In genomic region chr12:49741882-49742620, GRCh38 we compare ENCODE assay signal across 1 cellular context.
TF ChIP-seq lines count a peak whose summit lies in the region.

No MANE protein-coding gene starts in this region.

TF ChIP-seq in HepG2, 621 proteins besides CTCF, POLR2A, EP300 and RAD21 (continued from another document):
- TF ChIP-seq CHD2 (IDR thresholded peaks at IDR 0.05; ENCODE audit: low read depth, low read length) = no peak
- TF ChIP-seq ZNF672 (CRISPR knock-in tag; IDR thresholded peaks at IDR 0.05) = no peak
- no peak for TF ChIP-seq SRSF9 (IDR thresholded peaks at IDR 0.05; ENCODE audit: borderline replicate concordance, insufficient read depth, low read depth, low read length, poor library complexity, severe bottlenecking)
- TF ChIP-seq TCF7L2 (IDR thresholded peaks at IDR 0.05; ENCODE audit: low read depth, low read length) = no peak
- TF ChIP-seq BCL3 (CRISPR knock-in tag; IDR thresholded peaks at IDR 0.05) = 0 out of 2 replicates have a peak, but pooled peaks have one; percentile 18
- TF ChIP-seq MXD3 (CRISPR knock-in tag; IDR thresholded peaks at IDR 0.05) = no peak
- TF ChIP-seq ZC3H13 (CRISPR knock-in tag; IDR thresholded peaks at IDR 0.05) = no peak
- TF ChIP-seq ZNF138 (CRISPR knock-in tag; IDR thresholded peaks at IDR 0.05; ENCODE audit: low read depth) = no peak
- no peak for TF ChIP-seq ZFAT (CRISPR knock-in tag; conservative IDR thresholded peaks at IDR 0.05)
- TF ChIP-seq SOX6 (IDR thresholded peaks at IDR 0.05) = no peak
- peak; percentile 56; the same call in 1 of the 2 replicates for TF ChIP-seq SOX6 (CRISPR knock-in tag; IDR thresholded peaks at IDR 0.05)
- TF ChIP-seq ZNF562 (CRISPR knock-in tag; IDR thresholded peaks at IDR 0.05; ENCODE audit: borderline replicate concordance) = no peak
- no peak for TF ChIP-seq MAZ (IDR thresholded peaks at IDR 0.05; ENCODE audit: borderline replicate concordance, low read depth, low read length)
- TF ChIP-seq MAZ (CRISPR knock-in tag; IDR thresholded peaks at IDR 0.05; ENCODE audit: low read depth) = no peak
- no peak for TF ChIP-seq SOX13 (IDR thresholded peaks at IDR 0.05)
- TF ChIP-seq SOX13 (CRISPR knock-in tag; conservative IDR thresholded peaks at IDR 0.05 in 1 of 2, IDR thresholded peaks at IDR 0.05 in 1 of 2) = peak in 1 of 2 experiments; percentile 42; a peak in 2 of 4 replicates
- no peak for TF ChIP-seq SNAPC4 (CRISPR knock-in tag; IDR thresholded peaks at IDR 0.05)
- no peak; the same call in 1 of the 2 replicates for TF ChIP-seq HOXA3 (CRISPR knock-in tag; IDR thresholded peaks at IDR 0.05)
- no peak for TF ChIP-seq LBX2 (CRISPR knock-in tag; IDR thresholded peaks at IDR 0.05; ENCODE audit: borderline replicate concordance)
- TF ChIP-seq PTBP1 (IDR thresholded peaks at IDR 0.05; ENCODE audit: low read depth, low read length, poor library complexity, severe bottlenecking) = peak; percentile 78
- no peak; the same call in 1 of the 2 replicates for TF ChIP-seq HNF4G (IDR thresholded peaks at IDR 0.05; ENCODE audit: borderline replicate concordance, low read depth, low read length)
- TF ChIP-seq HNF4G (CRISPR knock-in tag; IDR thresholded peaks at IDR 0.05; ENCODE audit: borderline replicate concordance, low read depth) = no peak
- TF ChIP-seq ATF5 (CRISPR knock-in tag; IDR thresholded peaks at IDR 0.05; ENCODE audit: low read depth) = no peak
- TF ChIP-seq SPEN (CRISPR knock-in tag; IDR thresholded peaks at IDR 0.05; ENCODE audit: low read depth) = no peak
- TF ChIP-seq BCL6 (CRISPR knock-in tag; IDR thresholded peaks at IDR 0.05) = peak; percentile 94
- TF ChIP-seq GTF3A (CRISPR knock-in tag; conservative IDR thresholded peaks at IDR 0.05) = no peak
